Comparison of ENCODE assay signal across 5 cellular contexts in genomic region chr14:53984958-53985357, GRCh38. TPM values are rescaled to one million over a fixed set of nuclear protein-coding genes. Genes with fewer than 3 reads are reported as not detected.
"Had no signal": no experiment of that assay in that cellular context is flagged by ENCODE, and none has a peak within 500 bp of the region (broad histone marks: within the 10 kb centered on the region; RNA-seq: fewer than 3 reads in every experiment).

No MANE protein-coding gene starts in this region.

RNA-seq across cellular contexts. Expression of gene BMP4, which starts 28.3 kb away (rescaled TPM):
- total RNA-seq: activated naive CD4-positive, alpha-beta T cell treated with anti-CD3 and anti-CD28 coated beads for 36 hours; activated naive CD4-positive, alpha-beta T cell treated with anti-CD3 and anti-CD28 coated beads, Interleukin-2, amount 50 U/mL, for 72 hours; activated naive CD8-positive, alpha-beta T cell treated with anti-CD3 and anti-CD28 coated beads for 36 hours; activated T-helper 1 cell treated with anti-CD3 and anti-CD28 coated beads, Interleukin-12 subunit alpha, Interleukin-12 subunit beta, Interleukin-2, Interleukin-4 antibody, amounts not matched to agents 30 ng/mL and 10 ng/mL and 1 ng/mL, durations not matched to agents 14 hours and 24 hours and 36 hours; activated T-helper 2 cell treated with anti-CD3 and anti-CD28 coated beads, Interferon-gamma antibody, Interleukin-2, Interleukin-4, amounts not matched to agents 10 μg/mL and 5 μg/mL and 100 μg/mL, durations not matched to agents 14 hours and 24 hours and 36 hours had no signal
